Comparison of ENCODE assay signal across 1 cellular context in the genomic region with DNA sequence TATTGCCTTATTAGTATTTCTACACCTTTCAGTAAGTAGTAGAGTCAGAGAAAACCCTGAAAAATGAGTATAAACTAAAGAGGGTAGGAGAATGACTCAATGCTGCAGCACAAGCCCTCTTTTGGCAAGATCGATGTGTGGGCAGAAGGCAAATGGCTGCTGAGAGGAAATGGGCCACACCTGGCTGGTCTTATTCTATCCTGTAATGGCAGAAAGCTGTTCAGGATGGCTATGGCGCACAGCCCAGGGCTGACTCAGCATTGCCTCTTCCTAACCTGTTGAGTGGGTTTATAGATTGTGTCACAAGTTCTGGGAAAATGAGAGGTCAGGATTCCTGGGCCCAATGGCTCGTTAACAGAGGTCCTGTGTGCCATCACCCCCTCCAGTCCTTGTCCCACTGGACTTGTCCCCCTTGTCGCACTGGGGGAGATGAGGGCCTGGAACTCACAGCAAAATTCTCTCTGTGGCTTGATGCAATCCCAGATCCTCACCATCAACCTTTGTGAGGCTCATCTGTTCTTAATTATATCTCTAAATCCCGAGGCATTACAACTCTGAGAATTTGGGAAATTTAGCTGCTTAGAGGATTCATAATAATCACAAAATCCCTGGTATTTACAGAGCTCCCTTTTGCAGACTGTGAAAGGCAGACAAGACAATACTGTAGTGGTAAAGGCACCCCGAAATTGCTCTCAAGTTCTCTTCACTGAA.
TF ChIP-seq lines count a peak whose summit lies in the region.

No MANE protein-coding gene starts in this region.

TF ChIP-seq in HepG2, 621 proteins besides CTCF, POLR2A, EP300 and RAD21:
- TF ChIP-seq ZNF639 (CRISPR knock-in tag; conservative IDR thresholded peaks at IDR 0.05): no peak
- TF ChIP-seq ZBTB43 (CRISPR knock-in tag; conservative IDR thresholded peaks at IDR 0.05): no peak
- no peak for TF ChIP-seq SAFB2 (CRISPR knock-in tag; IDR thresholded peaks at IDR 0.05; ENCODE audit: borderline replicate concordance, low read depth)
TF ChIP-seq in HepG2: peak in this region for 0.
